ENCODE assay signal across 16 cellular contexts in genomic region chrX:52914704-52915103, GRCh38. TPM values are rescaled to one million over a fixed set of nuclear protein-coding genes. Genes with fewer than 3 reads are reported as not detected.
DNase-seq lines count a peak whose midpoint lies in the region; ATAC-seq, FAIRE-seq and TF ChIP-seq lines count a peak whose summit lies in the region.
"Not testable (repeated sequence)": the region's sequence is repeated elsewhere in the genome, so short reads cannot be mapped to it uniquely, and the experiment has no call there.
"Had no signal": no experiment of that assay in that cellular context is flagged by ENCODE, and none has a peak within 500 bp of the region (broad histone marks: within the 10 kb centered on the region; RNA-seq: fewer than 3 reads in every experiment).

No MANE protein-coding gene starts in this region.

- CTCF ChIA-PET in A549 (lab: Yijun Ruan, JAX); endothelial cell of umbilical vein (lab: Charles Lee): not testable (repeated sequence)

- H3K27ac ChIP-seq in A549; astrocyte (ENCODE audit: low read depth, low read length); endothelial cell of umbilical vein (ENCODE audit: insufficient read depth, low read depth, low read length); pancreas: not testable (repeated sequence)

- not testable (repeated sequence) for H3K36me3 Mint-ChIP-seq in activated T-cell treated with anti-CD3 and anti-CD28 coated beads, Interleukin-2, amount 50 U/mL, for 72 hours (ENCODE audit: insufficient read depth in 2 of 2); astrocyte (ENCODE audit: low read depth, unreplicated experiment)

- H3K27me3 ChIP-seq in astrocyte (ENCODE audit: insufficient read depth, low read length); endothelial cell of umbilical vein (ENCODE audit: control insufficient read depth in 2 of 2, insufficient read depth in 2 of 2, low read length in 2 of 2); pancreas: not testable (repeated sequence)

- not testable (repeated sequence) for H3K79me2 ChIP-seq in astrocyte (ENCODE audit: insufficient read depth, low read length); endothelial cell of umbilical vein (ENCODE audit: control insufficient read depth, insufficient read depth, low read length)

- H3K9me3 ChIP-seq in A549; astrocyte (ENCODE audit: insufficient read depth, low read depth, low read length); endothelial cell of umbilical vein (replicated peaks; ENCODE audit: control insufficient read depth, insufficient read depth, low read length); pancreas: not testable (repeated sequence)

- H3K27ac Mint-ChIP-seq in activated T-cell treated with anti-CD3 and anti-CD28 coated beads, Interleukin-2, amount 50 U/mL, for 72 hours; astrocyte (ENCODE audit: unreplicated experiment): not testable (repeated sequence)

- POLR2A ChIA-PET in A549 (lab: Yijun Ruan, JAX); endothelial cell of umbilical vein (lab: Charles Lee): not testable (repeated sequence)

- not testable (repeated sequence) for H3K4me3 Mint-ChIP-seq in activated T-cell treated with anti-CD3 and anti-CD28 coated beads, Interleukin-2, amount 50 U/mL, for 72 hours; astrocyte (ENCODE audit: unreplicated experiment)

- not testable (repeated sequence) for BruUV-seq in endothelial cell of umbilical vein (replicated peaks; lab: Mats Ljungman, UMichigan)

- H2AFZ ChIP-seq in astrocyte (ENCODE audit: low read depth, low read length); endothelial cell of umbilical vein (ENCODE audit: low read depth, low read length): not testable (repeated sequence)

- TF ChIP-seq POLR2A in A549 (IDR thresholded peaks at IDR 0.05; ENCODE audit: low read length); endothelial cell of umbilical vein (IDR thresholded peaks at IDR 0.05; ENCODE audit: low read depth, low read length): not testable (repeated sequence)

- dilution Hi-C loops in endothelial cell of umbilical vein (cut with MboI; ENCODE audit: extremely low pct_ligation_motif_present, low sequenced_read_pairs), result not testable (repeated sequence)

- not testable (repeated sequence) for H3K4me1 ChIP-seq in A549; astrocyte (ENCODE audit: insufficient read depth, low read length); endothelial cell of umbilical vein (ENCODE audit: control insufficient read depth, extremely low read depth, insufficient read depth, low read length); pancreas

- H3K4me3 ChIP-seq in A549; astrocyte (ENCODE audit: insufficient read depth, low read depth, low read length); endothelial cell of umbilical vein (replicated peaks in 1 of 3; ENCODE audit: insufficient read depth in 1 of 3, low read depth in 1 of 3, low read length in 3 of 3); pancreas: not testable (repeated sequence)

- not testable (repeated sequence) for H3K9me1 ChIP-seq in endothelial cell of umbilical vein (replicated peaks; ENCODE audit: control insufficient read depth, extremely low read depth, insufficient read depth, low read length)

- DNase-seq in A549 (ENCODE audit: low read depth in 1 of 2, low spot score in 1 of 2); activated T-cell treated with anti-CD3 and anti-CD28 coated beads, Interleukin-2, amount 50 U/mL, for 72 hours; astrocyte (ENCODE audit: low read depth); endothelial cell of umbilical vein (ENCODE audit: low read depth, low spot score); pancreas: not testable (repeated sequence)

- intact Hi-C loops in endothelial cell of umbilical vein (cut with micrococcal nuclease); pancreas (cut with DNase I): not testable (repeated sequence)

- H3K9me3 Mint-ChIP-seq in activated T-cell treated with anti-CD3 and anti-CD28 coated beads, Interleukin-2, amount 50 U/mL, for 72 hours; astrocyte (ENCODE audit: unreplicated experiment): not testable (repeated sequence)

- not testable (repeated sequence) for TF ChIP-seq CTCF in A549 (IDR thresholded peaks at IDR 0.05); astrocyte (IDR thresholded peaks at IDR 0.05; ENCODE audit: insufficient read depth, low read depth, low read length); endothelial cell of umbilical vein (IDR thresholded peaks at IDR 0.05; ENCODE audit: extremely low read depth in 1 of 2, insufficient read depth in 1 of 2, low read depth in 1 of 2, low read length in 2 of 2); pancreas (IDR thresholded peaks at IDR 0.05)

- H3K27me3 Mint-ChIP-seq in activated T-cell treated with anti-CD3 and anti-CD28 coated beads, Interleukin-2, amount 50 U/mL, for 72 hours (ENCODE audit: low read depth); astrocyte (ENCODE audit: low read depth, unreplicated experiment): not testable (repeated sequence)

- H3K4me2 ChIP-seq in A549; astrocyte (ENCODE audit: low read length); endothelial cell of umbilical vein (ENCODE audit: insufficient read depth, low read length): not testable (repeated sequence)

- WGBS in A549 (ENCODE audit: missing lambda C conversion rate), result no CpG with 5 or more reads among the region's 3 CpGs
- WGBS in pancreas, 2 donors, result no CpG with 5 or more reads among the region's 3 CpGs

- not testable (repeated sequence) for H3K9ac ChIP-seq in astrocyte (ENCODE audit: low read length); endothelial cell of umbilical vein (replicated peaks; ENCODE audit: extremely low read depth, insufficient read depth, low read length)

- H3K36me3 ChIP-seq in astrocyte (ENCODE audit: insufficient read depth, low read length); endothelial cell of umbilical vein (ENCODE audit: control insufficient read depth in 2 of 2, extremely low read depth in 1 of 2, insufficient read depth in 2 of 2, low read length in 2 of 2); pancreas: not testable (repeated sequence)

- not testable (repeated sequence) for ATAC-seq in A549, pancreas
- ATAC-seq in activated CD4-positive, CD25-positive, alpha-beta regulatory T cell treated with anti-CD3 and anti-CD28 coated beads, Interleukin-2, amount 50 U/mL, for 24 hours, result peak; percentile 53 to 67
- ATAC-seq in activated T-cell treated with anti-CD3 and anti-CD28 coated beads, Interleukin-2, amount 50 U/mL, for 72 hours (replicated peaks in 1 of 2), result peak; percentile 51 to 72

- TF ChIP-seq EP300 in A549 (IDR thresholded peaks at IDR 0.05), result not testable (repeated sequence)

- TF ChIP-seq RAD21 in A549 (conservative IDR thresholded peaks at IDR 0.05 in 1 of 2, IDR thresholded peaks at IDR 0.05 in 1 of 2), result not testable (repeated sequence)

- not testable (repeated sequence) for H4K20me1 ChIP-seq in astrocyte (ENCODE audit: insufficient read depth, low read length); endothelial cell of umbilical vein (replicated peaks; ENCODE audit: control insufficient read depth, extremely low read depth, insufficient read depth, low read length)

- FAIRE-seq in A549 (lab: Jason Lieb, UNC) (peak; percentile 89), astrocyte (lab: Jason Lieb, UNC) (peak; percentile 97), endothelial cell of umbilical vein (lab: Jason Lieb, UNC) (peak; percentile 48), pancreas (lab: Jason Lieb, UNC) (peak; percentile 93)

- not testable (repeated sequence) for H3K4me1 Mint-ChIP-seq in activated T-cell treated with anti-CD3 and anti-CD28 coated beads, Interleukin-2, amount 50 U/mL, for 72 hours (ENCODE audit: low read depth); astrocyte (ENCODE audit: low read depth, unreplicated experiment)

RNA-seq across cellular contexts. Expression of gene FAM156B, which starts 17.6 kb away (rescaled TPM):
- 18.1 and 29.6 TPM in 2 replicates for polyA plus RNA-seq in A549 (2011; rRNA removed)
- 46.7 and 51.9 TPM in 2 replicates for polyA plus RNA-seq in A549 (2012; cell fraction: cytosol; rRNA removed)
- 175 and 176 TPM in 2 replicates for polyA plus RNA-seq in A549 (2012; cell fraction: nucleus; rRNA removed)
- 10.4 to 12.2 TPM (median 11.5 TPM) in 3 replicates for polyA plus RNA-seq in A549 (2017; fragmentation: RNase III; extraction: RNeasy Plus Mini Kit Qiagen cat#74134 plus additional on column Dnase treatment)
- polyA minus RNA-seq in A549 (2011; rRNA and poly(A)+ RNA removed), result 8.9 and 13.8 TPM in 2 replicates
- total RNA-seq in activated T-cell treated with anti-CD3 and anti-CD28 coated beads, Interleukin-2, amount 50 U/mL, for 72 hours, result 10 to 100 TPM; 14.6 to 20.3 TPM
- 19.4 and 21.4 TPM in 2 replicates for total RNA-seq in astrocyte
- 10.8 and 16.7 TPM in 2 replicates for total RNA-seq in endothelial cell of umbilical vein
- 33.9 and 35.4 TPM in 2 replicates for polyA plus RNA-seq in endothelial cell of umbilical vein
- 15.0 and 24.5 TPM in 2 replicates for polyA plus RNA-seq in endothelial cell of umbilical vein (2011; cell fraction: cytosol; rRNA removed)
- 134 and 155 TPM in 2 replicates for polyA plus RNA-seq in endothelial cell of umbilical vein (2011; cell fraction: nucleus; rRNA removed)
- 8.2 and 12.8 TPM in 2 replicates for polyA plus RNA-seq in endothelial cell of umbilical vein (2012)
- polyA minus RNA-seq in endothelial cell of umbilical vein, result 10.1 and 14.4 TPM in 2 replicates
- 15.0 TPM for polyA minus RNA-seq in endothelial cell of umbilical vein (2011; cell fraction: cytosol; rRNA and poly(A)+ RNA removed)
- polyA minus RNA-seq in endothelial cell of umbilical vein (2011; cell fraction: nucleus; rRNA and poly(A)+ RNA removed), result 9.4 and 12.7 TPM in 2 replicates
- 1 to 10 TPM; 4.5 to 9.9 (median 5.4) TPM for total RNA-seq in pancreas
- 10 to 100 TPM; 49.7 to 83.3 TPM for polyA plus RNA-seq in pancreas

RNA-seq across cellular contexts. Expression of gene FAM156A, which starts 43.6 kb away (rescaled TPM):
- polyA plus RNA-seq in A549 (2011; rRNA removed), result 18.2 and 22.6 TPM in 2 replicates
- 21.4 and 31.9 TPM in 2 replicates for polyA plus RNA-seq in A549 (2012; cell fraction: cytosol; rRNA removed)
- polyA plus RNA-seq in A549 (2012; cell fraction: nucleus; rRNA removed), result 76.0 and 108 TPM in 2 replicates
- polyA plus RNA-seq in A549 (2017; fragmentation: RNase III; extraction: RNeasy Plus Mini Kit Qiagen cat#74134 plus additional on column Dnase treatment), result 19.8 to 24.8 TPM (median 20.1 TPM) in 3 replicates
- polyA minus RNA-seq in A549 (2011; rRNA and poly(A)+ RNA removed), result 4.8 and 10.2 TPM in 2 replicates
- total RNA-seq in activated T-cell treated with anti-CD3 and anti-CD28 coated beads, Interleukin-2, amount 50 U/mL, for 72 hours, result 10 to 100 TPM; 23.2 to 23.8 TPM
- 24.1 and 24.2 TPM in 2 replicates for total RNA-seq in astrocyte
- total RNA-seq in endothelial cell of umbilical vein, result 15.3 and 18.2 TPM in 2 replicates
- polyA plus RNA-seq in endothelial cell of umbilical vein, result 11.3 and 16.1 TPM in 2 replicates
- polyA plus RNA-seq in endothelial cell of umbilical vein (2011; cell fraction: cytosol; rRNA removed), result 10.5 and 11.2 TPM in 2 replicates
- 91.0 and 130 TPM in 2 replicates for polyA plus RNA-seq in endothelial cell of umbilical vein (2011; cell fraction: nucleus; rRNA removed)
- polyA plus RNA-seq in endothelial cell of umbilical vein (2012), result 14.5 and 24.0 TPM in 2 replicates
- 14.7 and 19.4 TPM in 2 replicates for polyA minus RNA-seq in endothelial cell of umbilical vein
- polyA minus RNA-seq in endothelial cell of umbilical vein (2011; cell fraction: cytosol; rRNA and poly(A)+ RNA removed), result 4.3 TPM
- polyA minus RNA-seq in endothelial cell of umbilical vein (2011; cell fraction: nucleus; rRNA and poly(A)+ RNA removed), result 13.6 and 14.4 TPM in 2 replicates
- total RNA-seq in pancreas, result 10 to 100 TPM in 2 of 6 donors, 1 to 10 TPM in 4; 3.2 to 11.5 (median 5.9) TPM
- 10 to 100 TPM; 14.2 to 23.0 TPM for polyA plus RNA-seq in pancreas

RNA-seq across cellular contexts. Expression of gene XAGE3, which starts 46.8 kb away (rescaled TPM):
- not detected in 2 replicates for polyA plus RNA-seq in A549 (2011; rRNA removed)
- polyA plus RNA-seq in A549 (2012; cell fraction: cytosol; rRNA removed), result not detected in 2 replicates
- polyA plus RNA-seq in A549 (2012; cell fraction: nucleus; rRNA removed), result not detected in 2 replicates
- polyA plus RNA-seq in A549 (2017; fragmentation: RNase III; extraction: RNeasy Plus Mini Kit Qiagen cat#74134 plus additional on column Dnase treatment), result not detected in 3 replicates
- polyA minus RNA-seq in A549 (2011; rRNA and poly(A)+ RNA removed), result not detected in 2 replicates
- total RNA-seq in activated T-cell treated with anti-CD3 and anti-CD28 coated beads, Interleukin-2, amount 50 U/mL, for 72 hours, result not detected
- total RNA-seq in astrocyte, result not detected in 2 replicates
- total RNA-seq in endothelial cell of umbilical vein, result not detected in 2 replicates
- not detected in 2 replicates for polyA plus RNA-seq in endothelial cell of umbilical vein
- polyA plus RNA-seq in endothelial cell of umbilical vein (2011; cell fraction: cytosol; rRNA removed), result not detected in 2 replicates
- not detected in 2 replicates for polyA plus RNA-seq in endothelial cell of umbilical vein (2011; cell fraction: nucleus; rRNA removed)
- not detected in 2 replicates for polyA plus RNA-seq in endothelial cell of umbilical vein (2012)
- not detected in 2 replicates for polyA minus RNA-seq in endothelial cell of umbilical vein
- not detected for polyA minus RNA-seq in endothelial cell of umbilical vein (2011; cell fraction: cytosol; rRNA and poly(A)+ RNA removed)
- not detected in 2 replicates for polyA minus RNA-seq in endothelial cell of umbilical vein (2011; cell fraction: nucleus; rRNA and poly(A)+ RNA removed)
- not detected for total RNA-seq in pancreas
- not detected for polyA plus RNA-seq in pancreas
- total RNA-seq: A172; A673; CD4-positive, alpha-beta memory T cell; CD4-positive, CD25-positive, alpha-beta regulatory T cell; CD8-positive, alpha-beta memory T cell; Daoy; G401; GM12878 had no signal
- polyA plus RNA-seq: AG04450; CD14-positive monocyte; CD4-positive, alpha-beta memory T cell; CD4-positive, CD25-positive, alpha-beta regulatory T cell; CD8-positive, alpha-beta memory T cell; GM12878 had no signal
